In genomic region chr9:133346021-133346713, GRCh38 we compare ENCODE assay signal across 8 cellular contexts. TPM values are rescaled to one million over a fixed set of nuclear protein-coding genes. Genes with fewer than 3 reads are reported as not detected.
DNase-seq lines count a peak whose midpoint lies in the region; ATAC-seq and TF ChIP-seq lines count a peak whose summit lies in the region.

No MANE protein-coding gene starts in this region.

- peaks cover 31% of the 10 kb centered on the region for H3K36me3 ChIP-seq in Karpas-422 (ENCODE audit: insufficient read depth, low read length)

- H3K9me2 ChIP-seq in Karpas-422 (replicated peaks; ENCODE audit: insufficient read depth, low read length), result no peaks in the 10 kb centered on the region

- peaks cover 51% of the 10 kb centered on the region for H3K79me2 ChIP-seq in Karpas-422 (ENCODE audit: low read length)

- no peak overlapping the region for H2AFZ ChIP-seq in Karpas-422 (ENCODE audit: low read length)

- in situ Hi-C loops in GM13976 (cut with MboI; ENCODE audit: low sequenced_read_pairs, unreplicated experiment), result no loop called here

- no peaks in the 10 kb centered on the region for H3K27me3 ChIP-seq in Karpas-422 (ENCODE audit: low read length)

- TF ChIP-seq CTCF in C4-2B (conservative IDR thresholded peaks at IDR 0.05), result no peak
- TF ChIP-seq CTCF in coronary artery (IDR thresholded peaks at IDR 0.05), result no peak
- no peak for TF ChIP-seq CTCF in nephron progenitor cell (IDR thresholded peaks at IDR 0.05)
- TF ChIP-seq CTCF in GM13976 (IDR thresholded peaks at IDR 0.05; ENCODE audit: borderline replicate concordance, control extremely low read depth, extremely low read depth, insufficient read depth, missing control alignments), result no peak

- no peaks in the 10 kb centered on the region for H3K9me3 ChIP-seq in Karpas-422 (ENCODE audit: low read length)

- H3K4me1 Mint-ChIP-seq in nephron progenitor cell, result peaks cover 37% of the 10 kb centered on the region

- peak overlapping the region; percentile 66 for H3K4me2 ChIP-seq in Karpas-422 (ENCODE audit: low read depth, low read length, poor library complexity, severe bottlenecking)

- no peak overlapping the region for H3K27ac Mint-ChIP-seq in nephron progenitor cell

- H3K4me1 ChIP-seq in Karpas-422 (ENCODE audit: low read length), result peaks cover 28% of the 10 kb centered on the region

- no peaks in the 10 kb centered on the region for H3K27me3 Mint-ChIP-seq in nephron progenitor cell (ENCODE audit: low read depth, poor library complexity)

- ATAC-seq in HG02571 (IDR thresholded peaks at IDR 0.05; ENCODE audit: unreplicated experiment), result no peak

- H3K27ac ChIP-seq in C4-2B, result peak overlapping the region; percentile 95
- H3K27ac ChIP-seq in Karpas-422 (ENCODE audit: low read length), result no peak overlapping the region
- peak overlapping the region in 1 of 2 donors; percentile 96 for H3K27ac ChIP-seq in coronary artery

- no peak for DNase-seq in Karpas-422
- no peak for DNase-seq in coronary artery (ENCODE audit: low spot score)
- DNase-seq in nephron progenitor cell, result no peak
- no peak for DNase-seq in GM13976 (ENCODE audit: low spot score)
- no peak for DNase-seq in SKM-1 treated with dmso at 0.1 percent for 144 hours (lab: John Stamatoyannopoulos, UW; ENCODE audit: unreplicated experiment)
- no peak for DNase-seq in HUDEP-2 (lab: John Stamatoyannopoulos, UW; ENCODE audit: unreplicated experiment in 76 of 76)

- no peaks in the 10 kb centered on the region for H3K9me3 Mint-ChIP-seq in nephron progenitor cell

- H3K4me3 ChIP-seq in Karpas-422 (ENCODE audit: low read length) (peak overlapping the region; percentile 100), coronary artery (peak overlapping the region; percentile 95)

- peak overlapping the region; percentile 97 for H3K4me3 Mint-ChIP-seq in nephron progenitor cell

- H3K9ac ChIP-seq in Karpas-422 (ENCODE audit: low read length), result peak overlapping the region; percentile 95

- peaks cover 43% of the 10 kb centered on the region for H3K36me3 Mint-ChIP-seq in nephron progenitor cell (ENCODE audit: low read depth)

- H4K20me1 ChIP-seq in Karpas-422 (ENCODE audit: insufficient read depth, low read depth, low read length), result peaks cover 26% of the 10 kb centered on the region

RNA-seq across cellular contexts. Expression of gene MED22, which starts 1.8 kb away (rescaled TPM):
- 13.6 and 30.6 TPM in 2 replicates for total RNA-seq in Karpas-422 (2014; rRNA removed; shearing (Covaris generic); ENCODE audit: low replicate concordance)

RNA-seq across cellular contexts. Expression of gene RPL7A, which starts 1.9 kb away (rescaled TPM):
- total RNA-seq in Karpas-422 (2014; rRNA removed; shearing (Covaris generic); ENCODE audit: low replicate concordance), result 2,407 and 2,991 TPM in 2 replicates

RNA-seq across cellular contexts. Expression of gene SURF1, which starts 10.1 kb away (rescaled TPM):
- 35.6 and 40.0 TPM in 2 replicates for total RNA-seq in Karpas-422 (2014; rRNA removed; shearing (Covaris generic); ENCODE audit: low replicate concordance)

RNA-seq across cellular contexts. Expression of gene SURF6, which starts 10.2 kb away (rescaled TPM):
- 5.6 and 22.9 TPM in 2 replicates for total RNA-seq in Karpas-422 (2014; rRNA removed; shearing (Covaris generic); ENCODE audit: low replicate concordance)

RNA-seq across cellular contexts. Expression of gene SURF2, which starts 10.2 kb away (rescaled TPM):
- 20.0 and 52.9 TPM in 2 replicates for total RNA-seq in Karpas-422 (2014; rRNA removed; shearing (Covaris generic); ENCODE audit: low replicate concordance)
